In the genomic region with DNA sequence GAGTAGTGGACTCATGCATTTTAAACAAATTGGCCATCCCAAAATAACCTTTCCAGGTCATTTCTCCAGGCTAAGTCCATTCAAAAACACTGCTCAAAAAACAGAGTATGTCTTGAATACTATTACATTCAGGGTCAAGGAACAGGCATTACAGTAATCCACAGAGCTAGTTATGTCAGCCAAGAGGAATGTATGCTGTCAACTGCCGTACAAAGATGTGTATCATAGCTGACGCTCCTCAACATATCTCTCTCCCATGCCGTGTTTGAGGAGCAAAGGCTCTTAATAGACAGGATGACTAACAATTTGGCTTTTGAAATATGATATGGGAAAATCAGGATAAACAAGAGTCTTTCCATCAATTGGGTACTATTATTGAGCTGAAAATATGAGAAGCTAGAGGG, we compare ENCODE assay signal across 1 cellular context.
TF ChIP-seq lines count a peak whose summit lies in the region.

No MANE protein-coding gene starts in this region.

TF ChIP-seq in HEK293, 187 proteins besides CTCF, POLR2A, EP300 and RAD21 (continued from another document):
- TF ChIP-seq ZBTB20 (tag by site-specific recombination; IDR thresholded peaks at IDR 0.05) (peak; percentile 27; the same call in 1 of the 2 replicates), ZNF514 (tag by site-specific recombination; IDR thresholded peaks at IDR 0.05) (no peak), ZNF202 (tag by site-specific recombination; IDR thresholded peaks at IDR 0.05; ENCODE audit: borderline replicate concordance) (no peak), ZNF341 (tag by site-specific recombination; IDR thresholded peaks at IDR 0.05; ENCODE audit: low read depth) (no peak), ZNF776 (tag by site-specific recombination; IDR thresholded peaks at IDR 0.05; ENCODE audit: borderline replicate concordance) (no peak), RBAK (tag by site-specific recombination; IDR thresholded peaks at IDR 0.05) (no peak), KLF7 (tag by site-specific recombination; IDR thresholded peaks at IDR 0.05; ENCODE audit: borderline replicate concordance) (no peak), ZNF707 (tag by site-specific recombination; IDR thresholded peaks at IDR 0.05) (no peak), GLIS1 (tag by site-specific recombination; IDR thresholded peaks at IDR 0.05) (no peak), ZNF660 (tag by site-specific recombination; IDR thresholded peaks at IDR 0.05) (no peak), ZNF654 (tag by site-specific recombination; IDR thresholded peaks at IDR 0.05; ENCODE audit: low read depth) (no peak), ZNF843 (tag by site-specific recombination; IDR thresholded peaks at IDR 0.05) (peak; percentile 32; the same call in 1 of the 2 replicates), TRIM28 (IDR thresholded peaks at IDR 0.05; ENCODE audit: borderline replicate concordance, low read length) (peak; percentile 78; the same call in 1 of the 2 replicates), ZNF10 (tag by site-specific recombination; IDR thresholded peaks at IDR 0.05) (no peak), MYNN (tag by site-specific recombination; IDR thresholded peaks at IDR 0.05; ENCODE audit: borderline replicate concordance) (no peak), ZNF530 (tag by site-specific recombination; IDR thresholded peaks at IDR 0.05; ENCODE audit: low read depth) (no peak), PRDM1 (tag by site-specific recombination; IDR thresholded peaks at IDR 0.05) (no peak), ZNF830 (tag by site-specific recombination; IDR thresholded peaks at IDR 0.05; ENCODE audit: low read depth) (no peak), ZFHX2 (tag by site-specific recombination; conservative IDR thresholded peaks at IDR 0.05) (no peak), SP7 (tag by site-specific recombination; IDR thresholded peaks at IDR 0.05) (peak; percentile 42; the same call in 1 of the 2 replicates), ZFP41 (tag by site-specific recombination; IDR thresholded peaks at IDR 0.05; ENCODE audit: borderline replicate concordance) (no peak), ZNF404 (tag by site-specific recombination; IDR thresholded peaks at IDR 0.05) (no peak), ZNF223 (tag by site-specific recombination; IDR thresholded peaks at IDR 0.05) (no peak), ZNF211 (tag by site-specific recombination; IDR thresholded peaks at IDR 0.05; ENCODE audit: low read depth) (no peak), ZNF596 (tag by site-specific recombination; IDR thresholded peaks at IDR 0.05) (no peak), ZBTB8A (tag by site-specific recombination; IDR thresholded peaks at IDR 0.05) (no peak), KLF10 (tag by site-specific recombination; IDR thresholded peaks at IDR 0.05) (no peak), ZNF600 (tag by site-specific recombination; IDR thresholded peaks at IDR 0.05) (0 out of 2 replicates have a peak, but pooled peaks have one; percentile 10), EGR2 (tag by site-specific recombination; IDR thresholded peaks at IDR 0.05; ENCODE audit: low read depth) (no peak), ZNF837 (tag by site-specific recombination; IDR thresholded peaks at IDR 0.05) (no peak)
- TF ChIP-seq, protein P1, sequence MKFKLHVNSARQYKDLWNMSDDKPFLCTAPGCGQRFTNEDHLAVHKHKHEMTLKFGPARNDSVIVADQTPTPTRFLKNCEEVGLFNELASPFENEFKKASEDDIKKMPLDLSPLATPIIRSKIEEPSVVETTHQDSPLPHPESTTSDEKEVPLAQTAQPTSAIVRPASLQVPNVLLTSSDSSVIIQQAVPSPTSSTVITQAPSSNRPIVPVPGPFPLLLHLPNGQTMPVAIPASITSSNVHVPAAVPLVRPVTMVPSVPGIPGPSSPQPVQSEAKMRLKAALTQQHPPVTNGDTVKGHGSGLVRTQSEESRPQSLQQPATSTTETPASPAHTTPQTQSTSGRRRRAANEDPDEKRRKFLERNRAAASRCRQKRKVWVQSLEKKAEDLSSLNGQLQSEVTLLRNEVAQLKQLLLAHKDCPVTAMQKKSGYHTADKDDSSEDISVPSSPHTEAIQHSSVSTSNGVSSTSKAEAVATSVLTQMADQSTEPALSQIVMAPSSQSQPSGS (tag by site-specific recombination; IDR thresholded peaks at IDR 0.05; ENCODE audit: low read depth), result no peak
- TF ChIP-seq, protein P2, sequence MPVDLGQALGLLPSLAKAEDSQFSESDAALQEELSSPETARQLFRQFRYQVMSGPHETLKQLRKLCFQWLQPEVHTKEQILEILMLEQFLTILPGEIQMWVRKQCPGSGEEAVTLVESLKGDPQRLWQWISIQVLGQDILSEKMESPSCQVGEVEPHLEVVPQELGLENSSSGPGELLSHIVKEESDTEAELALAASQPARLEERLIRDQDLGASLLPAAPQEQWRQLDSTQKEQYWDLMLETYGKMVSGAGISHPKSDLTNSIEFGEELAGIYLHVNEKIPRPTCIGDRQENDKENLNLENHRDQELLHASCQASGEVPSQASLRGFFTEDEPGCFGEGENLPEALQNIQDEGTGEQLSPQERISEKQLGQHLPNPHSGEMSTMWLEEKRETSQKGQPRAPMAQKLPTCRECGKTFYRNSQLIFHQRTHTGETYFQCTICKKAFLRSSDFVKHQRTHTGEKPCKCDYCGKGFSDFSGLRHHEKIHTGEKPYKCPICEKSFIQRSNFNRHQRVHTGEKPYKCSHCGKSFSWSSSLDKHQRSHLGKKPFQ (tag by site-specific recombination; IDR thresholded peaks at IDR 0.05), result no peak
- TF ChIP-seq, protein P3, sequence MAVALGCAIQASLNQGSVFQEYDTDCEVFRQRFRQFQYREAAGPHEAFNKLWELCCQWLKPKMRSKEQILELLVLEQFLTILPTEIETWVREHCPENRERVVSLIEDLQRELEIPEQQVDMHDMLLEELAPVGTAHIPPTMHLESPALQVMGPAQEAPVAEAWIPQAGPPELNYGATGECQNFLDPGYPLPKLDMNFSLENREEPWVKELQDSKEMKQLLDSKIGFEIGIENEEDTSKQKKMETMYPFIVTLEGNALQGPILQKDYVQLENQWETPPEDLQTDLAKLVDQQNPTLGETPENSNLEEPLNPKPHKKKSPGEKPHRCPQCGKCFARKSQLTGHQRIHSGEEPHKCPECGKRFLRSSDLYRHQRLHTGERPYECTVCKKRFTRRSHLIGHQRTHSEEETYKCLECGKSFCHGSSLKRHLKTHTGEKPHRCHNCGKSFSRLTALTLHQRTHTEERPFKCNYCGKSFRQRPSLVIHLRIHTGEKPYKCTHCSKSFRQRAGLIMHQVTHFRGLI (tag by site-specific recombination; IDR thresholded peaks at IDR 0.05), result no peak
- TF ChIP-seq, protein P4, sequence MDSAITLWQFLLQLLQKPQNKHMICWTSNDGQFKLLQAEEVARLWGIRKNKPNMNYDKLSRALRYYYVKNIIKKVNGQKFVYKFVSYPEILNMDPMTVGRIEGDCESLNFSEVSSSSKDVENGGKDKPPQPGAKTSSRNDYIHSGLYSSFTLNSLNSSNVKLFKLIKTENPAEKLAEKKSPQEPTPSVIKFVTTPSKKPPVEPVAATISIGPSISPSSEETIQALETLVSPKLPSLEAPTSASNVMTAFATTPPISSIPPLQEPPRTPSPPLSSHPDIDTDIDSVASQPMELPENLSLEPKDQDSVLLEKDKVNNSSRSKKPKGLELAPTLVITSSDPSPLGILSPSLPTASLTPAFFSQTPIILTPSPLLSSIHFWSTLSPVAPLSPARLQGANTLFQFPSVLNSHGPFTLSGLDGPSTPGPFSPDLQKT (IDR thresholded peaks at IDR 0.05; ENCODE audit: borderline replicate concordance, low read depth, low read length), result no peak
- TF ChIP-seq, protein P5, sequence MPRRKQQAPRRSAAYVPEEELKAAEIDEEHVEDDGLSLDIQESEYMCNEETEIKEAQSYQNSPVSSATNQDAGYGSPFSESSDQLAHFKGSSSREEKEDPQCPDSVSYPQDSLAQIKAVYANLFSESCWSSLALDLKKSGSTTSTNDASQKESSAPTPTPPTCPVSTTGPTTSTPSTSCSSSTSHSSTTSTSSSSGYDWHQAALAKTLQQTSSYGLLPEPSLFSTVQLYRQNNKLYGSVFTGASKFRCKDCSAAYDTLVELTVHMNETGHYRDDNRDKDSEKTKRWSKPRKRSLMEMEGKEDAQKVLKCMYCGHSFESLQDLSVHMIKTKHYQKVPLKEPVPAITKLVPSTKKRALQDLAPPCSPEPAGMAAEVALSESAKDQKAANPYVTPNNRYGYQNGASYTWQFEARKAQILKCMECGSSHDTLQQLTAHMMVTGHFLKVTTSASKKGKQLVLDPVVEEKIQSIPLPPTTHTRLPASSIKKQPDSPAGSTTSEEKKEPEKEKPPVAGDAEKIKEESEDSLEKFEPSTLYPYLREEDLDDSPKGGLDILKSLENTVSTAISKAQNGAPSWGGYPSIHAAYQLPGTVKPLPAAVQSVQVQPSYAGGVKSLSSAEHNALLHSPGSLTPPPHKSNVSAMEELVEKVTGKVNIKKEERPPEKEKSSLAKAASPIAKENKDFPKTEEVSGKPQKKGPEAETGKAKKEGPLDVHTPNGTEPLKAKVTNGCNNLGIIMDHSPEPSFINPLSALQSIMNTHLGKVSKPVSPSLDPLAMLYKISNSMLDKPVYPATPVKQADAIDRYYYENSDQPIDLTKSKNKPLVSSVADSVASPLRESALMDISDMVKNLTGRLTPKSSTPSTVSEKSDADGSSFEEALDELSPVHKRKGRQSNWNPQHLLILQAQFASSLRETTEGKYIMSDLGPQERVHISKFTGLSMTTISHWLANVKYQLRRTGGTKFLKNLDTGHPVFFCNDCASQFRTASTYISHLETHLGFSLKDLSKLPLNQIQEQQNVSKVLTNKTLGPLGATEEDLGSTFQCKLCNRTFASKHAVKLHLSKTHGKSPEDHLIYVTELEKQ (tag by site-specific recombination; IDR thresholded peaks at IDR 0.05; ENCODE audit: borderline replicate concordance), result no peak
- TF ChIP-seq, protein P6, sequence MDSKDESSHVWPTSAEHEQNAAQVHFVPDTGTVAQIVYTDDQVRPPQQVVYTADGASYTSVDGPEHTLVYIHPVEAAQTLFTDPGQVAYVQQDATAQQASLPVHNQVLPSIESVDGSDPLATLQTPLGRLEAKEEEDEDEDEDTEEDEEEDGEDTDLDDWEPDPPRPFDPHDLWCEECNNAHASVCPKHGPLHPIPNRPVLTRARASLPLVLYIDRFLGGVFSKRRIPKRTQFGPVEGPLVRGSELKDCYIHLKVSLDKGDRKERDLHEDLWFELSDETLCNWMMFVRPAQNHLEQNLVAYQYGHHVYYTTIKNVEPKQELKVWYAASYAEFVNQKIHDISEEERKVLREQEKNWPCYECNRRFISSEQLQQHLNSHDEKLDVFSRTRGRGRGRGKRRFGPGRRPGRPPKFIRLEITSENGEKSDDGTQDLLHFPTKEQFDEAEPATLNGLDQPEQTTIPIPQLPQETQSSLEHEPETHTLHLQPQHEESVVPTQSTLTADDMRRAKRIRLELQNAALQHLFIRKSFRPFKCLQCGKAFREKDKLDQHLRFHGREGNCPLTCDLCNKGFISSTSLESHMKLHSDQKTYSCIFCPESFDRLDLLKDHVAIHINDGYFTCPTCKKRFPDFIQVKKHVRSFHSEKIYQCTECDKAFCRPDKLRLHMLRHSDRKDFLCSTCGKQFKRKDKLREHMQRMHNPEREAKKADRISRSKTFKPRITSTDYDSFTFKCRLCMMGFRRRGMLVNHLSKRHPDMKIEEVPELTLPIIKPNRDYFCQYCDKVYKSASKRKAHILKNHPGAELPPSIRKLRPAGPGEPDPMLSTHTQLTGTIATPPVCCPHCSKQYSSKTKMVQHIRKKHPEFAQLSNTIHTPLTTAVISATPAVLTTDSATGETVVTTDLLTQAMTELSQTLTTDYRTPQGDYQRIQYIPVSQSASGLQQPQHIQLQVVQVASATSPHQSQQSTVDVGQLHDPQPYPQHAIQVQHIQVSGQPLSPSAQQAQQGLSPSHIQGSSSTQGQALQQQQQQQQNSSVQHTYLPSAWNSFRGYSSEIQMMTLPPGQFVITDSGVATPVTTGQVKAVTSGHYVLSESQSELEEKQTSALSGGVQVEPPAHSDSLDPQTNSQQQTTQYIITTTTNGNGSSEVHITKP (tag by site-specific recombination; IDR thresholded peaks at IDR 0.05), result no peak
- TF ChIP-seq, protein P7, sequence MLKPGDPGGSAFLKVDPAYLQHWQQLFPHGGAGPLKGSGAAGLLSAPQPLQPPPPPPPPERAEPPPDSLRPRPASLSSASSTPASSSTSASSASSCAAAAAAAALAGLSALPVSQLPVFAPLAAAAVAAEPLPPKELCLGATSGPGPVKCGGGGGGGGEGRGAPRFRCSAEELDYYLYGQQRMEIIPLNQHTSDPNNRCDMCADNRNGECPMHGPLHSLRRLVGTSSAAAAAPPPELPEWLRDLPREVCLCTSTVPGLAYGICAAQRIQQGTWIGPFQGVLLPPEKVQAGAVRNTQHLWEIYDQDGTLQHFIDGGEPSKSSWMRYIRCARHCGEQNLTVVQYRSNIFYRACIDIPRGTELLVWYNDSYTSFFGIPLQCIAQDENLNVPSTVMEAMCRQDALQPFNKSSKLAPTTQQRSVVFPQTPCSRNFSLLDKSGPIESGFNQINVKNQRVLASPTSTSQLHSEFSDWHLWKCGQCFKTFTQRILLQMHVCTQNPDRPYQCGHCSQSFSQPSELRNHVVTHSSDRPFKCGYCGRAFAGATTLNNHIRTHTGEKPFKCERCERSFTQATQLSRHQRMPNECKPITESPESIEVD (tag by site-specific recombination; IDR thresholded peaks at IDR 0.05), result no peak
- TF ChIP-seq, protein P8, sequence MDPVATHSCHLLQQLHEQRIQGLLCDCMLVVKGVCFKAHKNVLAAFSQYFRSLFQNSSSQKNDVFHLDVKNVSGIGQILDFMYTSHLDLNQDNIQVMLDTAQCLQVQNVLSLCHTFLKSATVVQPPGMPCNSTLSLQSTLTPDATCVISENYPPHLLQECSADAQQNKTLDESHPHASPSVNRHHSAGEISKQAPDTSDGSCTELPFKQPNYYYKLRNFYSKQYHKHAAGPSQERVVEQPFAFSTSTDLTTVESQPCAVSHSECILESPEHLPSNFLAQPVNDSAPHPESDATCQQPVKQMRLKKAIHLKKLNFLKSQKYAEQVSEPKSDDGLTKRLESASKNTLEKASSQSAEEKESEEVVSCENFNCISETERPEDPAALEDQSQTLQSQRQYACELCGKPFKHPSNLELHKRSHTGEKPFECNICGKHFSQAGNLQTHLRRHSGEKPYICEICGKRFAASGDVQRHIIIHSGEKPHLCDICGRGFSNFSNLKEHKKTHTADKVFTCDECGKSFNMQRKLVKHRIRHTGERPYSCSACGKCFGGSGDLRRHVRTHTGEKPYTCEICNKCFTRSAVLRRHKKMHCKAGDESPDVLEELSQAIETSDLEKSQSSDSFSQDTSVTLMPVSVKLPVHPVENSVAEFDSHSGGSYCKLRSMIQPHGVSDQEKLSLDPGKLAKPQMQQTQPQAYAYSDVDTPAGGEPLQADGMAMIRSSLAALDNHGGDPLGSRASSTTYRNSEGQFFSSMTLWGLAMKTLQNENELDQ (tag by site-specific recombination; IDR thresholded peaks at IDR 0.05; ENCODE audit: low read depth), result no peak
- TF ChIP-seq, protein P9, sequence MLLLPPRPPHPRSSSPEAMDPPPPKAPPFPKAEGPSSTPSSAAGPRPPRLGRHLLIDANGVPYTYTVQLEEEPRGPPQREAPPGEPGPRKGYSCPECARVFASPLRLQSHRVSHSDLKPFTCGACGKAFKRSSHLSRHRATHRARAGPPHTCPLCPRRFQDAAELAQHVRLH (tag by site-specific recombination; IDR thresholded peaks at IDR 0.05), result no peak
TF ChIP-seq in HEK293: peak in this region for 16.
